Comparison of ENCODE assay signal across 9 cellular contexts in the genomic region with DNA sequence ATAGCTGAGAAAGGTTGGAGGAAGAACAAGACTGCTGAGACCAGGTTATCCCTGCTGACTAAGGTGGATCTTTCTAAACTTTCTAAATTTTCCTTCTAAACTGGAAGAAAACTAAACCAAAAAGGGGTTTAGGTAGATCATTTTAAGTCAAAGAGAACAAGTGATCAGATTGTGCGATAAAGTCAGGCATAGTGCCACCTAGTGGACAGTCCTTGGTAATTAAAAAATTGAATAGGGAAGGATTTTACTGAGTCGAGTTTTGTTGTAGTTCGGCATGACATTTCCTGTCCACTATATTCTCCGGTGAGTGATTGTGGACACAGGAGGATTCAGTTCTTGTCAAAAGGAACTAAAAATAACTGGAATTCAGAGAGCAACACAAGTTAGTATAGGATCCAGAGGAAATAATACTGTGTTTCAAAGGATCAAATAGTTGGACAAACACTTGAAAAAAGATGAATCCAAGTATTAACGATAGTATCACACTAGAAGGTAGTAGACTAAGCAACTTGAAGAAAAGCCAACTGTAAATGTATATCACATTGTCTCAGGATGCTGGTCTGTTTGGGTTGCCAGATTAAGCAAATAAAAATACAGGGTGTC.
DNase-seq lines count a peak whose midpoint lies in the region; ATAC-seq, FAIRE-seq and TF ChIP-seq lines count a peak whose summit lies in the region.
"Had no signal": no experiment of that assay in that cellular context is flagged by ENCODE, and none has a peak within 500 bp of the region (broad histone marks: within the 10 kb centered on the region; RNA-seq: fewer than 3 reads in every experiment).

No MANE protein-coding gene starts in this region.

- peak; percentile 85 for TF ChIP-seq CTCF in chondrocyte (IDR thresholded peaks at IDR 0.05)
- TF ChIP-seq CTCF in natural killer cell (IDR thresholded peaks at IDR 0.05) = no peak

- H3K36me3 Mint-ChIP-seq in chondrocyte (ENCODE audit: low read depth) (no peaks in the 10 kb centered on the region), natural killer cell (no peaks in the 10 kb centered on the region)

- DNase-seq in COR-L47 (lab: John Stamatoyannopoulos, UW) (peak; percentile 48), GM18507 (ENCODE audit: extremely low spot score, insufficient read length, low read depth) (peak; percentile 1), NCI-H774 (lab: John Stamatoyannopoulos, UW) (peak; percentile 14), chondrocyte (ENCODE audit: low spot score) (no peak), myocyte (ENCODE audit: low read depth) (peak; percentile 3), natural killer cell (no peak)
- DNase-seq in NK-92 treated with Interleukin-12 subunit alpha and Interleukin-12 subunit beta, amount 100 ng/mL, for 24 hours (lab: John Stamatoyannopoulos, UW) = no peak
- DNase-seq: activated B cell treated with CpG ODN at 0.5 μM for 24 hours had no signal

- peak; percentile 77 for FAIRE-seq in GM18507 (lab: Jason Lieb, UNC)

- H3K4me1 Mint-ChIP-seq in chondrocyte (ENCODE audit: low read depth) (peaks cover 2% of the 10 kb centered on the region), natural killer cell (no peaks in the 10 kb centered on the region)
- H3K4me1 Mint-ChIP-seq: activated B cell treated with CpG ODN at 0.5 μM for 24 hours had no signal

- H3K4me3 Mint-ChIP-seq in chondrocyte (ENCODE audit: unreplicated experiment) (no peak overlapping the region), natural killer cell (no peak overlapping the region)
- H3K4me3 Mint-ChIP-seq: activated B cell treated with CpG ODN at 0.5 μM for 24 hours had no signal

- H3K9me3 Mint-ChIP-seq in chondrocyte (ENCODE audit: low read depth) = no peaks in the 10 kb centered on the region
- peaks cover 0 to 7% of the 10 kb centered on the region in 2 donors for H3K9me3 Mint-ChIP-seq in natural killer cell

- H3K27me3 Mint-ChIP-seq in chondrocyte (ENCODE audit: low read depth) = peaks cover 6% of the 10 kb centered on the region
- H3K27me3 Mint-ChIP-seq in natural killer cell (ENCODE audit: low read depth in 2 of 2) = no peaks in the 10 kb centered on the region
- H3K27me3 Mint-ChIP-seq: activated B cell treated with CpG ODN at 0.5 μM for 24 hours had no signal

- H3K27ac Mint-ChIP-seq in chondrocyte (ENCODE audit: unreplicated experiment) = no peak overlapping the region
- no peak overlapping the region for H3K27ac Mint-ChIP-seq in natural killer cell
- H3K27ac Mint-ChIP-seq: activated B cell treated with CpG ODN at 0.5 μM for 24 hours had no signal

- intact Hi-C loops in natural killer cell (cut with micrococcal nuclease) = no loop called here

- ATAC-seq in HG03097 (IDR thresholded peaks at IDR 0.05; ENCODE audit: low FRiP score, unreplicated experiment) = peak; percentile 59
- no peak for ATAC-seq in natural killer cell

Comparison
In these comparisons a context has a peak if more than half of its experiments do, and no peak if none do; other contexts are left out.
1. DNase-seq: peak in COR-L47 (single experiment), GM18507 (single experiment), NCI-H774 (single experiment) and myocyte (single experiment); none in chondrocyte (single experiment), NK-92 treated with Interleukin-12 subunit alpha and Interleukin-12 subunit beta, amount 100 ng/mL, for 24 hours (single experiment) and natural killer cell (single experiment).